Comparison of ENCODE assay signal across 8 cellular contexts in genomic region chr2:127563458-127564428, GRCh38. TPM values are rescaled to one million over a fixed set of nuclear protein-coding genes. Genes with fewer than 3 reads are reported as not detected.
DNase-seq lines count a peak whose midpoint lies in the region; ATAC-seq and TF ChIP-seq lines count a peak whose summit lies in the region.

No MANE protein-coding gene starts in this region.

- POLR2A ChIA-PET in activated CD4-positive, alpha-beta T cell treated with anti-CD3 and anti-CD28 coated beads, Interleukin-2, amount 10 ng/mL, durations not matched to agents 7 days and 5 days (lab: Charles Lee) = interaction anchor here (0.5 kb wide), 1 partner anchor 9 kb away, joined by 3 read pairs; no protein-coding TSS in a partner anchor

- no CpG with 5 or more reads among the region's 14 CpGs for WGBS in trophoblast cell (ENCODE audit: extremely low coverage, insufficient coverage, insufficient read length)

- no peak overlapping the region for H3K23ac ChIP-seq in trophoblast cell (ENCODE audit: low read length)

- no peak overlapping the region for H3K4me2 ChIP-seq in trophoblast cell (ENCODE audit: low read length)

- peak overlapping the region; percentile 37 for H3K4me3 Mint-ChIP-seq in activated CD4-positive, alpha-beta T cell treated with anti-CD3 and anti-CD28 coated beads, Interleukin-2, amount 10 ng/mL, durations not matched to agents 7 days and 5 days

- no peak overlapping the region for H2AK5ac ChIP-seq in trophoblast cell (ENCODE audit: low read length)

- no peak for TF ChIP-seq POLR2A in breast epithelium (IDR thresholded peaks at IDR 0.05)

- peaks cover 14% of the 10 kb centered on the region for H3K27me3 Mint-ChIP-seq in activated CD4-positive, alpha-beta T cell treated with anti-CD3 and anti-CD28 coated beads, Interleukin-2, amount 10 ng/mL, durations not matched to agents 7 days and 5 days

- peaks cover 21% of the 10 kb centered on the region for H3K4me1 Mint-ChIP-seq in activated CD4-positive, alpha-beta T cell treated with anti-CD3 and anti-CD28 coated beads, Interleukin-2, amount 10 ng/mL, durations not matched to agents 7 days and 5 days

- H3K4me3 ChIP-seq in trophoblast cell (ENCODE audit: low read depth, low read length) (no peak overlapping the region), breast epithelium (no peak overlapping the region)

- H4K12ac ChIP-seq in trophoblast cell (ENCODE audit: low read depth, low read length) = no peak overlapping the region

- H3K27me3 ChIP-seq in trophoblast cell (ENCODE audit: insufficient read depth, low read length) = no peaks in the 10 kb centered on the region
- no peaks in the 10 kb centered on the region for H3K27me3 ChIP-seq in breast epithelium

- no peak overlapping the region for H2BK5ac ChIP-seq in trophoblast cell (ENCODE audit: low read depth, low read length, poor library complexity)

- peaks cover 7% of the 10 kb centered on the region for H3K9me3 Mint-ChIP-seq in activated CD4-positive, alpha-beta T cell treated with anti-CD3 and anti-CD28 coated beads, Interleukin-2, amount 10 ng/mL, durations not matched to agents 7 days and 5 days

- no peaks in the 10 kb centered on the region for H3K79me2 ChIP-seq in trophoblast cell (ENCODE audit: control insufficient read depth, insufficient read depth, low read length, poor library complexity)

- H3K14ac ChIP-seq in trophoblast cell (ENCODE audit: low read length) = no peak overlapping the region

- H2BK12ac ChIP-seq in trophoblast cell (ENCODE audit: low read length) = no peak overlapping the region

- H3K4ac ChIP-seq in trophoblast cell (ENCODE audit: low read depth, low read length) = no peak overlapping the region

- ATAC-seq in HG02588 (IDR thresholded peaks at IDR 0.05; ENCODE audit: unreplicated experiment) = peak; percentile 98

- H3K9me3 ChIP-seq in trophoblast cell (ENCODE audit: insufficient read depth, low read depth, low read length) = peaks cover 3% of the 10 kb centered on the region
- H3K9me3 ChIP-seq in breast epithelium = no peaks in the 10 kb centered on the region

- CTCF ChIA-PET in activated CD4-positive, alpha-beta T cell treated with anti-CD3 and anti-CD28 coated beads, Interleukin-2, amount 10 ng/mL, durations not matched to agents 7 days and 5 days (lab: Charles Lee) = interaction anchor here (1.1 to 1.6 kb wide), 2 partner anchors 27 to 138 kb away, joined by 3 to 5 read pairs; partner anchors contain the start of gene SFT2D3

- no peak overlapping the region for H4K8ac ChIP-seq in trophoblast cell (ENCODE audit: low read depth, low read length)

- intact Hi-C loops in breast epithelium (cut with DNase I; ENCODE audit: low total_unique reads) = no loop called here

- H3K36me3 ChIP-seq in trophoblast cell (ENCODE audit: control insufficient read depth in 1 of 2, insufficient read depth in 2 of 2, low read length in 2 of 2) (no peaks in the 10 kb centered on the region), breast epithelium (no peaks in the 10 kb centered on the region)

- TF ChIP-seq CTCF in breast epithelium (IDR thresholded peaks at IDR 0.05) = no peak

- no peak overlapping the region for H2AFZ ChIP-seq in trophoblast cell (ENCODE audit: insufficient read depth, low read length, poor library complexity)

- H3K27ac ChIP-seq in trophoblast cell (ENCODE audit: low read depth, low read length) (no peak overlapping the region), breast epithelium (no peak overlapping the region)

- H4K91ac ChIP-seq in trophoblast cell (ENCODE audit: low read depth, low read length) = peak overlapping the region; percentile 10

- H3K27ac Mint-ChIP-seq in activated CD4-positive, alpha-beta T cell treated with anti-CD3 and anti-CD28 coated beads, Interleukin-2, amount 10 ng/mL, durations not matched to agents 7 days and 5 days = peak overlapping the region; percentile 91

- no peak overlapping the region for H2BK120ac ChIP-seq in trophoblast cell (ENCODE audit: insufficient read depth, low read length, poor library complexity)

- H3K18ac ChIP-seq in trophoblast cell (ENCODE audit: low read length) = no peak overlapping the region

- no peak overlapping the region for H3K9ac ChIP-seq in trophoblast cell (ENCODE audit: low read length)

- H3K4me1 ChIP-seq in trophoblast cell (ENCODE audit: control insufficient read depth in 1 of 2, insufficient read depth in 2 of 2, low read length in 2 of 2) = no peaks in the 10 kb centered on the region
- no peaks in the 10 kb centered on the region for H3K4me1 ChIP-seq in breast epithelium

- H3K36me3 Mint-ChIP-seq in activated CD4-positive, alpha-beta T cell treated with anti-CD3 and anti-CD28 coated beads, Interleukin-2, amount 10 ng/mL, durations not matched to agents 7 days and 5 days (ENCODE audit: low read depth) = peaks cover 6% of the 10 kb centered on the region

- peaks cover 2% of the 10 kb centered on the region for H3K79me1 ChIP-seq in trophoblast cell (ENCODE audit: low read length)

- DNase-seq in activated CD4-positive, alpha-beta T cell treated with anti-CD3 and anti-CD28 coated beads, Interleukin-2, amount 10 ng/mL, durations not matched to agents 7 days and 5 days = peak; percentile 52
- no peak for DNase-seq in activated CD4-positive, alpha-beta T cell treated with anti-CD3 and anti-CD28 coated beads for 4 hours
- DNase-seq in NAMALWA (ENCODE audit: low spot score) = peak; percentile 34
- no peak for DNase-seq in trophoblast cell
- DNase-seq in breast epithelium (ENCODE audit: low spot score in 2 of 2) = no peak
- DNase-seq in AG08396 (ENCODE audit: low spot score) = no peak
- DNase-seq in LoVo (ENCODE audit: low spot score) = no peak

RNA-seq across cellular contexts. Expression of gene MYO7B, which starts 28.3 kb away (rescaled TPM):
- under 1 TPM; 0.60 to 0.69 TPM for total RNA-seq in activated CD4-positive, alpha-beta T cell treated with anti-CD3 and anti-CD28 coated beads, Interleukin-2, amount 10 ng/mL, durations not matched to agents 7 days and 5 days
- 0.21 and 0.35 TPM in 2 replicates for polyA plus RNA-seq in trophoblast cell (2013)
- 1 to 10 TPM in 1 of 3 donors, under 1 TPM in 1, not detected in 1; 0.32 to 2.3 TPM for total RNA-seq in breast epithelium

RNA-seq across cellular contexts. Expression of gene IWS1, which starts 37.5 kb away (rescaled TPM):
- total RNA-seq in activated CD4-positive, alpha-beta T cell treated with anti-CD3 and anti-CD28 coated beads, Interleukin-2, amount 10 ng/mL, durations not matched to agents 7 days and 5 days = 10 to 100 TPM; 43.0 to 46.9 TPM
- 66.1 and 67.8 TPM in 2 replicates for polyA plus RNA-seq in trophoblast cell (2013)
- total RNA-seq in breast epithelium = 10 to 100 TPM; 24.0 to 51.8 (median 43.2) TPM

Comparison
In these comparisons a context has a peak if more than half of its experiments do, and no peak if none do; other contexts are left out.
1. DNase-seq: peak in activated CD4-positive, alpha-beta T cell treated with anti-CD3 and anti-CD28 coated beads, Interleukin-2, amount 10 ng/mL, durations not matched to agents 7 days and 5 days (single experiment) and NAMALWA (single experiment); none in activated CD4-positive, alpha-beta T cell treated with anti-CD3 and anti-CD28 coated beads for 4 hours (0 of 2), trophoblast cell (0 of 2), breast epithelium (0 of 2), AG08396 (single experiment) and LoVo (single experiment).